In genomic region chr1:41805771-41806471, GRCh38 we compare ENCODE assay signal across 14 cellular contexts.
DNase-seq lines count a peak whose midpoint lies in the region; ATAC-seq and TF ChIP-seq lines count a peak whose summit lies in the region.
"Had no signal": no experiment of that assay in that cellular context is flagged by ENCODE, and none has a peak within 500 bp of the region (broad histone marks: within the 10 kb centered on the region; RNA-seq: fewer than 3 reads in every experiment).

No MANE protein-coding gene starts in this region.

- ATAC-seq in DND-41 (ENCODE audit: insufficient read depth, low read depth) = 0 out of 3 replicates have a peak, but pooled peaks have one; percentile 8
- ATAC-seq: Right ventricle myocardium inferior had no signal

- H3K27ac ChIP-seq in DND-41 (ENCODE audit: low read length) (peak overlapping the region; percentile 61), substantia nigra (ENCODE audit: low read depth, low read length, poor library complexity, severe bottlenecking) (no peak overlapping the region), OCI-LY7 (ENCODE audit: low read depth, low read length, poor library complexity, severe bottlenecking) (no peak overlapping the region), vagina (no peak overlapping the region)
- H3K27ac ChIP-seq: sigmoid colon, VCaP had no signal

- H3K4me1 ChIP-seq in DND-41 (ENCODE audit: insufficient read depth, low read length) = peaks cover 67% of the 10 kb centered on the region
- peaks cover 34% of the 10 kb centered on the region for H3K4me1 ChIP-seq in OCI-LY7 (ENCODE audit: insufficient read depth, low read length, poor library complexity, severe bottlenecking)
- peaks cover 26% of the 10 kb centered on the region for H3K4me1 ChIP-seq in vagina

- DNase-seq in DND-41 = no peak
- DNase-seq in activated CD4-positive, alpha-beta T cell treated with anti-CD3 and anti-CD28 coated beads, Interleukin-2, amount 10 ng/mL, durations not matched to agents 7 days and 5 days = peak; percentile 46
- DNase-seq in stimulated activated CD4-positive, alpha-beta T cell treated with anti-CD3 and anti-CD28 coated beads, Interleukin-4, amount 100 ng/mL, for 1 hour = peak; percentile 41
- DNase-seq in substantia nigra (lab: John Stamatoyannopoulos, UW) = no peak
- DNase-seq in germinal center (ENCODE audit: low spot score) = no peak
- DNase-seq in OCI-LY7 (ENCODE audit: low spot score) = no peak
- no peak for DNase-seq in vagina (ENCODE audit: extremely low spot score in 2 of 2)
- DNase-seq: C1 segment of cervical spinal cord; effector CD8-positive, alpha-beta T cell; MM.1S; sigmoid colon had no signal

- POLR2A ChIA-PET in activated CD4-positive, alpha-beta T cell treated with anti-CD3 and anti-CD28 coated beads, Interleukin-2, amount 10 ng/mL, durations not matched to agents 7 days and 5 days (lab: Charles Lee) = no interaction called here
- POLR2A ChIA-PET in OCI-LY7 (lab: Charles Lee) = no interaction called here

- no peak overlapping the region for H3K4me3 ChIP-seq in DND-41 (ENCODE audit: low read depth in 1 of 2, low read length in 2 of 2)
- no peak overlapping the region for H3K4me3 ChIP-seq in OCI-LY7 (ENCODE audit: low read depth, low read length, poor library complexity, severe bottlenecking)
- no peak overlapping the region for H3K4me3 ChIP-seq in vagina
- H3K4me3 ChIP-seq: sigmoid colon had no signal

- TF ChIP-seq CTCF in DND-41 (IDR thresholded peaks at IDR 0.05; ENCODE audit: borderline replicate concordance, extremely low read depth, low read length, poor library complexity, severe bottlenecking) (no peak), OCI-LY7 (conservative IDR thresholded peaks at IDR 0.05; ENCODE audit: low read length) (no peak), vagina (IDR thresholded peaks at IDR 0.05) (no peak)

- no peak overlapping the region for H3K9ac ChIP-seq in DND-41 (ENCODE audit: low read depth, low read length)

- peak overlapping the region; percentile 92 for H3K27ac Mint-ChIP-seq in activated CD4-positive, alpha-beta T cell treated with anti-CD3 and anti-CD28 coated beads, Interleukin-2, amount 10 ng/mL, durations not matched to agents 7 days and 5 days
- peak overlapping the region; percentile 94 for H3K27ac Mint-ChIP-seq in activated naive CD8-positive, alpha-beta T cell

- H3K9me2 ChIP-seq in OCI-LY7 (ENCODE audit: insufficient read depth, low read length) = no peaks in the 10 kb centered on the region

- peak overlapping the region; percentile 62 for H3K4me3 Mint-ChIP-seq in activated CD4-positive, alpha-beta T cell treated with anti-CD3 and anti-CD28 coated beads, Interleukin-2, amount 10 ng/mL, durations not matched to agents 7 days and 5 days
- peak overlapping the region; percentile 84 for H3K4me3 Mint-ChIP-seq in activated naive CD8-positive, alpha-beta T cell

- H3K9me3 Mint-ChIP-seq in activated CD4-positive, alpha-beta T cell treated with anti-CD3 and anti-CD28 coated beads, Interleukin-2, amount 10 ng/mL, durations not matched to agents 7 days and 5 days = no peaks in the 10 kb centered on the region
- no peaks in the 10 kb centered on the region for H3K9me3 Mint-ChIP-seq in activated naive CD8-positive, alpha-beta T cell (ENCODE audit: low read depth)

- peaks cover 40% of the 10 kb centered on the region for H3K36me3 ChIP-seq in DND-41 (ENCODE audit: insufficient read depth, low read length)
- H3K36me3 ChIP-seq in OCI-LY7 (ENCODE audit: insufficient read depth, low read length) = no peaks in the 10 kb centered on the region
- no peaks in the 10 kb centered on the region for H3K36me3 ChIP-seq in vagina
- H3K36me3 ChIP-seq: sigmoid colon had no signal

- H2AFZ ChIP-seq in DND-41 (ENCODE audit: low read depth, low read length) (no peak overlapping the region), OCI-LY7 (ENCODE audit: low read length) (no peak overlapping the region)

- H3K4me1 Mint-ChIP-seq in activated CD4-positive, alpha-beta T cell treated with anti-CD3 and anti-CD28 coated beads, Interleukin-2, amount 10 ng/mL, durations not matched to agents 7 days and 5 days = peaks cover 93% of the 10 kb centered on the region
- peaks cover 92% of the 10 kb centered on the region for H3K4me1 Mint-ChIP-seq in activated naive CD8-positive, alpha-beta T cell (ENCODE audit: low read depth)

- no peaks in the 10 kb centered on the region for H3K9me3 ChIP-seq in DND-41 (ENCODE audit: insufficient read depth, low read length, severe bottlenecking)
- H3K9me3 ChIP-seq in OCI-LY7 (ENCODE audit: low read length) = no peaks in the 10 kb centered on the region
- no peaks in the 10 kb centered on the region for H3K9me3 ChIP-seq in vagina
- H3K9me3 ChIP-seq: sigmoid colon had no signal

- H4K20me1 ChIP-seq in DND-41 (ENCODE audit: insufficient read depth, low read length) = peaks cover 95% of the 10 kb centered on the region
- no peaks in the 10 kb centered on the region for H4K20me1 ChIP-seq in OCI-LY7 (ENCODE audit: insufficient read depth, low read length)

- CTCF ChIA-PET in activated CD4-positive, alpha-beta T cell treated with anti-CD3 and anti-CD28 coated beads, Interleukin-2, amount 10 ng/mL, durations not matched to agents 7 days and 5 days (lab: Charles Lee) = interaction anchor here (0.9 to 1.2 kb wide), 3 partner anchors 134 to 870 kb away, joined by 3 read pairs; no protein-coding TSS in a partner anchor
- CTCF ChIA-PET in OCI-LY7 (lab: Charles Lee; ENCODE audit: unreplicated experiment) = no interaction called here

- no peaks in the 10 kb centered on the region for H3K27me3 ChIP-seq in DND-41 (ENCODE audit: insufficient read depth, low read length, poor library complexity)
- no peaks in the 10 kb centered on the region for H3K27me3 ChIP-seq in vagina
- H3K27me3 ChIP-seq: sigmoid colon had no signal

- H3K4me2 ChIP-seq in DND-41 (ENCODE audit: insufficient read depth, low read length) = no peak overlapping the region
- no peak overlapping the region for H3K4me2 ChIP-seq in OCI-LY7 (ENCODE audit: low read length)

- H3K36me3 Mint-ChIP-seq in activated CD4-positive, alpha-beta T cell treated with anti-CD3 and anti-CD28 coated beads, Interleukin-2, amount 10 ng/mL, durations not matched to agents 7 days and 5 days (ENCODE audit: low read depth) = peaks cover 11% of the 10 kb centered on the region
- peaks cover 3% of the 10 kb centered on the region for H3K36me3 Mint-ChIP-seq in activated naive CD8-positive, alpha-beta T cell

- intact Hi-C loops in OCI-LY7 (cut with micrococcal nuclease; ENCODE audit: unreplicated experiment) = no loop called here
- intact Hi-C loops in vagina (cut with DNase I) = loop anchor here (10.0 kb wide), 1 partner anchor 231 kb away; no protein-coding TSS in a partner anchor

- H3K27me3 Mint-ChIP-seq in activated CD4-positive, alpha-beta T cell treated with anti-CD3 and anti-CD28 coated beads, Interleukin-2, amount 10 ng/mL, durations not matched to agents 7 days and 5 days = no peaks in the 10 kb centered on the region
- no peaks in the 10 kb centered on the region for H3K27me3 Mint-ChIP-seq in activated naive CD8-positive, alpha-beta T cell

- TF ChIP-seq POLR2A in vagina (IDR thresholded peaks at IDR 0.05) = no peak

- H3K79me2 ChIP-seq in DND-41 (ENCODE audit: insufficient read depth, low read length) (peaks cover 100% of the 10 kb centered on the region), OCI-LY7 (ENCODE audit: insufficient read depth, low read depth, low read length) (no peaks in the 10 kb centered on the region)

- no TSS peak for BruUV-seq in OCI-LY7 (replicated peaks; lab: Mats Ljungman, UMichigan)

Comparison
In these comparisons a context has a peak if more than half of its experiments do, and no peak if none do; other contexts are left out.
1. DNase-seq: peak in activated CD4-positive, alpha-beta T cell treated with anti-CD3 and anti-CD28 coated beads, Interleukin-2, amount 10 ng/mL, durations not matched to agents 7 days and 5 days (single experiment) and stimulated activated CD4-positive, alpha-beta T cell treated with anti-CD3 and anti-CD28 coated beads, Interleukin-4, amount 100 ng/mL, for 1 hour (single experiment); none in DND-41 (single experiment), substantia nigra (0 of 49), germinal center (single experiment), OCI-LY7 (single experiment) and vagina (0 of 2).